ENCODE assay signal across 14 cellular contexts in the genomic region with DNA sequence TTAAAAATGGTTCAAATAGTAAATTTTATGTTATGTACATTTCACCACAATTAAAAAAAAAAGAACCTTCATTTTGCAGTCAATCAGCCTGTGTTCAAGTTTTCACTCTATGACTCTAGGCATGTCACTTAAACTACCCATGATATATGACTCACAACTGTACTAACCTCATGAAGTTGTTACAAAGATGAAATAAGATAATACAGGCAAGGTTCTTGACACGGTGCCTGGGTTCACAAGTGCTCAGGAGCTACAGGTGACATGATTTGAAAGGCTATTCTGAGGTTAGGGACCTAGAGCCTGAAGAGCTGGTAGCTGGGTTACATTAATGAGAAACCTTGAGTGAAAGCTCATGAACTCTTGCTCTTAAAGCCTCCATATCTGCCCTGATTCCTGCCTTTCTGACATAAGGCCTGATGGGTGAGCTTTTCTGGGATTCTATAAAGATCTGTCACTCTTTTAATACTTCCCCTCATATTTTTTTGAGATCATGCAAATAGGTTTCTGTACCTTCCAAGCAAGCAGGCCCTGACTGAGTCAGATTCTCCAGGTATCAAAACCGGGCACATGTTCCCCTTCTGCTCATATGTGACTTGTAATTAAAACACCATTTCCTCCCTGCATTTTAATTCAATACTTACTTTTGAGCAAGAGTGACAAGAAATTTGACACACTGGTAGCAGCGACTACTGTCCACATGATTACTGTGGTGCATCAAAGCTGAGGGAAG. TPM values are rescaled to one million over a fixed set of nuclear protein-coding genes. Genes with fewer than 3 reads are reported as not detected.
DNase-seq lines count a peak whose midpoint lies in the region; ATAC-seq and TF ChIP-seq lines count a peak whose summit lies in the region.
"Had no signal": no experiment of that assay in that cellular context is flagged by ENCODE, and none has a peak within 500 bp of the region (broad histone marks: within the 10 kb centered on the region; RNA-seq: fewer than 3 reads in every experiment).

No MANE protein-coding gene starts in this region.

- peaks cover 68 to 100% (median 100%) of the 10 kb centered on the region in 4 donors for H3K36me3 ChIP-seq in stomach

- TF ChIP-seq CTCF in GM12865 (IDR thresholded peaks at IDR 0.05; ENCODE audit: insufficient read depth, low read depth, low read length, missing control alignments) (no peak), stomach (IDR thresholded peaks at IDR 0.05) (no peak), foreskin fibroblast (IDR thresholded peaks at IDR 0.05; ENCODE audit: low read depth, low read length) (no peak)

- no peaks in the 10 kb centered on the region for H3K27me3 ChIP-seq in stomach

- no peak for TF ChIP-seq EP300 in stomach (IDR thresholded peaks at IDR 0.05)

- peak; percentile 21 for DNase-seq in GM12865 (ENCODE audit: low read depth)
- DNase-seq in stomach, result no peak
- DNase-seq in CD1c-positive myeloid dendritic cell (ENCODE audit: extremely low spot score), result no peak
- no peak for DNase-seq in DMS153 treated with DMSO at 0.1 percent for 48 hours (lab: John Stamatoyannopoulos, UW; ENCODE audit: unreplicated experiment)
- no peak for DNase-seq in foreskin fibroblast
- DNase-seq: activated CD4-positive, CD25-positive, alpha-beta regulatory T cell; HFFc6; NK-92 treated with Interleukin-12 subunit alpha and Interleukin-12 subunit beta, amount 100 ng/mL, for 24 hours had no signal

- peak; percentile 67 for ATAC-seq in GM19043 (IDR thresholded peaks at IDR 0.05; ENCODE audit: low read depth, unreplicated experiment)
- peak; percentile 87 for ATAC-seq in HG03432 (IDR thresholded peaks at IDR 0.05; ENCODE audit: unreplicated experiment)

- peaks cover 27% of the 10 kb centered on the region for H3K36me3 Mint-ChIP-seq in activated naive CD8-positive, alpha-beta T cell

- H3K4me1 Mint-ChIP-seq in activated naive CD8-positive, alpha-beta T cell (ENCODE audit: low read depth), result peaks cover 9% of the 10 kb centered on the region

- TF ChIP-seq POLR2A in stomach (IDR thresholded peaks at IDR 0.05), result no peak

- no peaks in the 10 kb centered on the region for H3K9me3 Mint-ChIP-seq in activated naive CD8-positive, alpha-beta T cell (ENCODE audit: low read depth)
- H3K9me3 Mint-ChIP-seq: HFFc6 had no signal

- no peaks in the 10 kb centered on the region for H3K9me3 ChIP-seq in stomach
- H3K9me3 ChIP-seq: prostate gland had no signal

- no peak overlapping the region for H3K4me3 ChIP-seq in GM12865 (ENCODE audit: low read depth, low read length)
- no peak overlapping the region for H3K4me3 ChIP-seq in stomach
- H3K4me3 ChIP-seq in foreskin fibroblast (ENCODE audit: low read depth in 1 of 2, low read length in 2 of 2), result no peak overlapping the region
- H3K4me3 ChIP-seq: prostate gland, SK-N-MC had no signal

- peak overlapping the region; percentile 27 for H3K4me3 Mint-ChIP-seq in activated naive CD8-positive, alpha-beta T cell
- H3K4me3 Mint-ChIP-seq: HFFc6 had no signal

- WGBS in stomach, 5 donors, result 81 to 91% (median 82%) methylated on average over 3 of the region's 3 CpGs

- intact Hi-C loops in stomach (cut with DNase I; ENCODE audit: low total_unique reads), result no loop called here

- H3K27ac Mint-ChIP-seq in activated naive CD8-positive, alpha-beta T cell, result peak overlapping the region; percentile 78

- H3K27ac ChIP-seq in stomach, result no peak overlapping the region
- H3K27ac ChIP-seq: C4-2B, prostate gland, SK-N-MC had no signal

- H3K4me1 ChIP-seq in stomach, result no peaks in the 10 kb centered on the region
- H3K4me1 ChIP-seq: prostate gland had no signal

- H3K27me3 Mint-ChIP-seq in activated naive CD8-positive, alpha-beta T cell, result no peaks in the 10 kb centered on the region

RNA-seq across cellular contexts. Expression of gene PCSK9, which starts 34.0 kb away (rescaled TPM):
- total RNA-seq in stomach, result 10 to 100 TPM in 1 of 5 donors, 1 to 10 TPM in 3, not detected in 1; 1.1 to 26.1 (median 2.2) TPM
- polyA plus RNA-seq in stomach, result 1 to 10 TPM in 2 of 3 donors, not detected in 1; 2.6 to 4.4 TPM
